ENCODE assay signal across 8 cellular contexts in genomic region chr9:22446589-22446949, GRCh38. TPM values are rescaled to one million over a fixed set of nuclear protein-coding genes. Genes with fewer than 3 reads are reported as not detected.
A peak's percentile ranks its signal among the peaks of the same experiment; 100 is the strongest.
DNase-seq lines count a peak whose midpoint lies in the region; ATAC-seq and TF ChIP-seq lines count a peak whose summit lies in the region.

A gene with protein sequence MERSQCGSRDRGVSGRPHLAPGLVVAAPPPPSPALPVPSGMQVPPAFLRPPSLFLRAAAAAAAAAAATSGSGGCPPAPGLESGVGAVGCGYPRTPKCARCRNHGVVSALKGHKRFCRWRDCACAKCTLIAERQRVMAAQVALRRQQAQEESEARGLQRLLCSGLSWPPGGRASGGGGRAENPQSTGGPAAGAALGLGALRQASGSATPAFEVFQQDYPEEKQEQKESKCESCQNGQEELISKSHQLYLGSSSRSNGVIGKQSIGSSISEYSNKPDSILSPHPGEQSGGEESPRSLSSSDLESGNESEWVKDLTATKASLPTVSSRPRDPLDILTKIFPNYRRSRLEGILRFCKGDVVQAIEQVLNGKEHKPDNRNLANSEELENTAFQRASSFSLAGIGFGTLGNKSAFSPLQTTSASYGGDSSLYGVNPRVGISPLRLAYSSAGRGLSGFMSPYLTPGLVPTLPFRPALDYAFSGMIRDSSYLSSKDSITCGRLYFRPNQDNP (plus strand): TSS chr9:22446824. CDS start chr9:22447066, 242 bp downstream.

- H3K9ac ChIP-seq in mesenchymal stem cell (ENCODE audit: low read length), result peak within 1 kb of the TSS; percentile 61

- peaks cover 2% of the 10 kb centered on the region for H3K4me1 ChIP-seq in mesenchymal stem cell (ENCODE audit: control insufficient read depth, insufficient read depth, low read depth, low read length)

- H4K8ac ChIP-seq in mesenchymal stem cell (ENCODE audit: low read length), result peak within 1 kb of the TSS; percentile 85

- no peak within 1 kb of the TSS for H4K91ac ChIP-seq in mesenchymal stem cell (ENCODE audit: low read length)

- H3K23ac ChIP-seq in mesenchymal stem cell (ENCODE audit: low read length in 2 of 2), result no peak within 1 kb of the TSS

- peak within 1 kb of the TSS; percentile 12 to 64 for H3K18ac ChIP-seq in mesenchymal stem cell (ENCODE audit: low read depth in 1 of 2, low read length in 2 of 2)

- H2BK15ac ChIP-seq in mesenchymal stem cell (ENCODE audit: low read depth, poor library complexity, severe bottlenecking), result no peak within 1 kb of the TSS

- H2BK12ac ChIP-seq in mesenchymal stem cell (ENCODE audit: low read length in 2 of 2), result peak within 1 kb of the TSS in 1 of 2 experiments; percentile 10

- H3K9me3 ChIP-seq in mesenchymal stem cell (ENCODE audit: control insufficient read depth, low read length), result no peaks in the 10 kb centered on the region

- H3K4me3 ChIP-seq in epithelial cell of esophagus (ENCODE audit: low read length) (peak within 1 kb of the TSS; percentile 73), mesenchymal stem cell (ENCODE audit: insufficient read depth in 1 of 2, low read depth in 1 of 2, low read length in 2 of 2) (peak within 1 kb of the TSS; percentile 84 to 90)

- under 1% methylated on average over 21 of the region's 24 CpGs for WGBS in mesenchymal stem cell

- H3K14ac ChIP-seq in mesenchymal stem cell (ENCODE audit: low read length in 2 of 2), result peak within 1 kb of the TSS in 1 of 2 experiments; percentile 57

- no peak for TF ChIP-seq CTCF in epithelial cell of esophagus (IDR thresholded peaks at IDR 0.05; ENCODE audit: insufficient read depth, low read depth, low read length, missing control alignments)

- no peak for ATAC-seq in HG02884 (IDR thresholded peaks at IDR 0.05; ENCODE audit: unreplicated experiment)

- no peak within 1 kb of the TSS for H3K4ac ChIP-seq in mesenchymal stem cell (ENCODE audit: low read depth in 1 of 2, low read length in 2 of 2)

- H2AK5ac ChIP-seq in mesenchymal stem cell (ENCODE audit: low read length, severe bottlenecking), result no peak within 1 kb of the TSS

- H3K27me3 ChIP-seq in mesenchymal stem cell (ENCODE audit: control insufficient read depth in 1 of 2, insufficient read depth in 1 of 2, low read length in 2 of 2), result peaks cover 0 to 35% of the 10 kb centered on the region in 2 experiments

- H2BK5ac ChIP-seq in mesenchymal stem cell (ENCODE audit: low read depth, low read length, poor library complexity, severe bottlenecking), result peak within 1 kb of the TSS; percentile 82

- peak within 1 kb of the TSS; percentile 83 for H3K4me2 ChIP-seq in mesenchymal stem cell (ENCODE audit: low read length, poor library complexity, severe bottlenecking)

- H3K36me3 ChIP-seq in mesenchymal stem cell (ENCODE audit: control insufficient read depth in 1 of 2, insufficient read depth in 2 of 2, low read depth in 1 of 2, low read length in 2 of 2), result peaks cover 0 to 3% of the 10 kb centered on the region in 2 experiments

- peak within 1 kb of the TSS; percentile 34 for H2BK120ac ChIP-seq in mesenchymal stem cell (ENCODE audit: low read depth, low read length)

- peak within 1 kb of the TSS; percentile 72 for H2AFZ ChIP-seq in mesenchymal stem cell (ENCODE audit: low read depth, low read length)

- peak; percentile 18 for DNase-seq in stimulated activated CD4-positive, alpha-beta T cell treated with anti-CD3 and anti-CD28 coated beads, Interleukin-12 subunit alpha, Interleukin-12 subunit beta, amount 100 ng/mL, for 4 hours
- no peak for DNase-seq in stimulated activated CD4-positive, alpha-beta T cell treated with anti-CD3 and anti-CD28 coated beads, Interleukin-2, amount 100 ng/mL, for 48 hours
- DNase-seq in HK-2 (ENCODE audit: unreplicated experiment) (peak; percentile 79), SKM-1 treated with dmso at 0.1 percent for 144 hours (lab: John Stamatoyannopoulos, UW; ENCODE audit: unreplicated experiment) (peak; percentile 68), epithelial cell of esophagus (ENCODE audit: low read depth) (peak; percentile 89), mesenchymal stem cell (peak; percentile 73), substantia nigra (lab: John Stamatoyannopoulos, UW) (peak in 41 of 49 donors; percentile 14 to 75 (median 55))

- H3K79me1 ChIP-seq in mesenchymal stem cell (replicated peaks; ENCODE audit: low read length, poor library complexity, severe bottlenecking), result peaks cover 5% of the 10 kb centered on the region

- peak within 1 kb of the TSS; percentile 97 for H3K27ac ChIP-seq in mesenchymal stem cell (ENCODE audit: low read length, poor library complexity, severe bottlenecking)
- no peak within 1 kb of the TSS for H3K27ac ChIP-seq in substantia nigra (ENCODE audit: low read depth, low read length, poor library complexity, severe bottlenecking)

RNA-seq across cellular contexts. Expression of the gene that starts here (rescaled TPM):
- 0.12 TPM for polyA plus RNA-seq in mesenchymal stem cell (2013, experiment 1 of 2)
- polyA plus RNA-seq in mesenchymal stem cell (2013, experiment 2 of 2), result 0.11 TPM

Comparison
In these comparisons a context has a peak if more than half of its experiments do, and no peak if none do; other contexts are left out.
1. DNase-seq: peak in stimulated activated CD4-positive, alpha-beta T cell treated with anti-CD3 and anti-CD28 coated beads, Interleukin-12 subunit alpha, Interleukin-12 subunit beta, amount 100 ng/mL, for 4 hours (single experiment), HK-2 (single experiment), SKM-1 treated with dmso at 0.1 percent for 144 hours (single experiment), epithelial cell of esophagus (single experiment), mesenchymal stem cell (single experiment) and substantia nigra (41 of 49); none in stimulated activated CD4-positive, alpha-beta T cell treated with anti-CD3 and anti-CD28 coated beads, Interleukin-2, amount 100 ng/mL, for 48 hours (0 of 2).